ENCODE assay signal across 10 cellular contexts in the genomic region with DNA sequence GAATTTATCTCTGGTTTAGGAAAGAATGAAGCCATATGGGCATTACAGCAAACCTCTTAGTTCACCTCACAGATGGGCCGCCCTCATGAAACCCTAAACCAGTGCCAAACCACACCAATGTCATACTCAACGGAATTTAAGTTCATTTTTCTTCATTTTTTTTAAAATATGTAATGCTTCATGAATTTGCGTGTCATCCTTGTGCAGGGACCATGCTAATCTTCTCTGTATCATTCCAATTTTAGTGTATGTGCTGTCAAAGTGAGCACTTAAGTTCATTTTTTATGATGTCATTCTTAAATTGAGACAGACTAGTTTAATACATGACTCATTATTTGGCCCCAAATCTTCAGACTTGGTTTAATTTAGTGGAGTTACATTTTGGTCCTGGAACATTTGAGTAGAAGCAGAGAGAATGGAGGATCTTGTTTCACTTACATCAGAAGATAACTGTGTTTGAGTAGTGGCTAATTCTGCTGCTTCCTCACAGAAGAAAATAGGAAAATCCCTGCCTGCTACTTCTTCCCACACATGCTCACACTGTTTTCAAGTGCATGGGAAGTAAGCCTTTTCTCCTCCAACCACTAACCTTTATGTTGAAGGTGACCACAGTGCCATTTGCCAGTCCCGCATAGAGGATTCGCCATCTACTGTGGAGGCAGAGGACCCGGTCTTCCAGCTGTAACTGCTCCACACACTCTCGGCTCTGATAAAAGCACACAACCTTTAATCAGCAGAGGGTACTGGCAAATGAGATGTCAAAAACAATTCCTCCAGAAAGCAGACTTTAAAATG.
DNase-seq lines count a peak whose midpoint lies in the region; ATAC-seq and TF ChIP-seq lines count a peak whose summit lies in the region.
"Had no signal": no experiment of that assay in that cellular context is flagged by ENCODE, and none has a peak within 500 bp of the region (broad histone marks: within the 10 kb centered on the region; RNA-seq: fewer than 3 reads in every experiment).

No MANE protein-coding gene starts in this region.

- DNase-seq in AG08395 (ENCODE audit: low spot score) (peak; percentile 80), HFF-Myc (ENCODE audit: extremely low read depth, low read depth) (peak; percentile 52), astrocyte of the cerebellum (ENCODE audit: low read depth) (peak; percentile 75), kidney tubule cell (ENCODE audit: low spot score) (peak; percentile 27), progenitor cell of endocrine pancreas (ENCODE audit: low spot score, unreplicated experiment) (no peak), HEK293T (ENCODE audit: extremely low spot score) (no peak)
- DNase-seq: CD4-positive, alpha-beta memory T cell; NCI-H2081 had no signal

- POLR2A ChIA-PET in HEK293T (lab: Yijun Ruan, JAX): no interaction called here

- in situ Hi-C loops in astrocyte of the cerebellum (cut with HindIII; ENCODE audit: low sequenced_read_pairs): loop anchor here (25.0 kb wide), 2 partner anchors 165 to 265 kb away; partner anchors contain the start of genes GANC, PLA2G4F and TMEM87A

- no peak overlapping the region for H3K27ac Mint-ChIP-seq in progenitor cell of endocrine pancreas

- no peak for TF ChIP-seq EP300 in gastroesophageal sphincter (IDR thresholded peaks at IDR 0.05)

- H3K9me3 Mint-ChIP-seq in progenitor cell of endocrine pancreas (ENCODE audit: low read depth): no peaks in the 10 kb centered on the region
- H3K9me3 Mint-ChIP-seq: CD4-positive, alpha-beta memory T cell had no signal

- H3K4me3 Mint-ChIP-seq in progenitor cell of endocrine pancreas (ENCODE audit: low read depth): no peak overlapping the region
- H3K4me3 Mint-ChIP-seq: CD4-positive, alpha-beta memory T cell had no signal

- WGBS in gastroesophageal sphincter (ENCODE audit: low coverage in 1 of 2), 2 donors: 66 to 76% methylated on average over 7 of the region's 7 CpGs

- H3K4me3 ChIP-seq in HFF-Myc (replicated peaks; ENCODE audit: low read depth, low read length) (no peak overlapping the region), astrocyte of the cerebellum (ENCODE audit: low read depth, low read length) (no peak overlapping the region), gastroesophageal sphincter (no peak overlapping the region)

- no peak for TF ChIP-seq POLR2A in gastroesophageal sphincter (IDR thresholded peaks at IDR 0.05)

- ATAC-seq in gastroesophageal sphincter (no peak), GM21619 (IDR thresholded peaks at IDR 0.05; ENCODE audit: unreplicated experiment) (no peak)

- CTCF ChIA-PET in HEK293T (lab: Yijun Ruan, JAX): no interaction called here

- peaks cover 12 to 100% of the 10 kb centered on the region in 2 donors for H3K36me3 ChIP-seq in gastroesophageal sphincter

- H3K27ac ChIP-seq in gastroesophageal sphincter: no peak overlapping the region

- no peaks in the 10 kb centered on the region for H3K4me1 ChIP-seq in gastroesophageal sphincter

- H3K27me3 ChIP-seq in gastroesophageal sphincter: no peaks in the 10 kb centered on the region

- no peaks in the 10 kb centered on the region for H3K4me1 Mint-ChIP-seq in progenitor cell of endocrine pancreas (ENCODE audit: low read depth)
- H3K4me1 Mint-ChIP-seq: CD4-positive, alpha-beta memory T cell had no signal

- peaks cover 19% of the 10 kb centered on the region for H3K36me3 Mint-ChIP-seq in progenitor cell of endocrine pancreas (ENCODE audit: insufficient read depth)

- TF ChIP-seq CTCF in HFF-Myc (IDR thresholded peaks at IDR 0.05; ENCODE audit: low read depth, low read length, missing control alignments) (no peak), astrocyte of the cerebellum (IDR thresholded peaks at IDR 0.05; ENCODE audit: low read depth, low read length, missing control alignments) (no peak), gastroesophageal sphincter (IDR thresholded peaks at IDR 0.05) (no peak), progenitor cell of endocrine pancreas (IDR thresholded peaks at IDR 0.05; ENCODE audit: unreplicated experiment) (no peak)

- H3K9me3 ChIP-seq in gastroesophageal sphincter: no peaks in the 10 kb centered on the region

- no peaks in the 10 kb centered on the region for H3K27me3 Mint-ChIP-seq in progenitor cell of endocrine pancreas
- H3K27me3 Mint-ChIP-seq: CD4-positive, alpha-beta memory T cell had no signal

TF ChIP-seq in HEK293T, 16 proteins besides CTCF, POLR2A, EP300 and RAD21:
- TF ChIP-seq SUZ12 (IDR thresholded peaks at IDR 0.05) (no peak), ARNT (IDR thresholded peaks at IDR 0.05) (no peak), NFRKB (IDR thresholded peaks at IDR 0.05) (no peak), FOXA1 (IDR thresholded peaks at IDR 0.05) (no peak), SP1 (IDR thresholded peaks at IDR 0.05) (no peak), FOXK2 (IDR thresholded peaks at IDR 0.05) (no peak), L3MBTL2 (conservative IDR thresholded peaks at IDR 0.05) (no peak), HDGF (IDR thresholded peaks at IDR 0.05; ENCODE audit: borderline replicate concordance) (no peak), BHLHE40 (IDR thresholded peaks at IDR 0.05; ENCODE audit: borderline replicate concordance) (no peak), ELF4 (IDR thresholded peaks at IDR 0.05) (no peak), TARDBP (IDR thresholded peaks at IDR 0.05) (no peak), LEF1 (IDR thresholded peaks at IDR 0.05; ENCODE audit: borderline replicate concordance) (no peak), ZNF384 (IDR thresholded peaks at IDR 0.05) (no peak), CTBP1 (IDR thresholded peaks at IDR 0.05; ENCODE audit: borderline replicate concordance) (no peak), FOXM1 (IDR thresholded peaks at IDR 0.05; ENCODE audit: borderline replicate concordance) (no peak)
- TF ChIP-seq, protein P1, sequence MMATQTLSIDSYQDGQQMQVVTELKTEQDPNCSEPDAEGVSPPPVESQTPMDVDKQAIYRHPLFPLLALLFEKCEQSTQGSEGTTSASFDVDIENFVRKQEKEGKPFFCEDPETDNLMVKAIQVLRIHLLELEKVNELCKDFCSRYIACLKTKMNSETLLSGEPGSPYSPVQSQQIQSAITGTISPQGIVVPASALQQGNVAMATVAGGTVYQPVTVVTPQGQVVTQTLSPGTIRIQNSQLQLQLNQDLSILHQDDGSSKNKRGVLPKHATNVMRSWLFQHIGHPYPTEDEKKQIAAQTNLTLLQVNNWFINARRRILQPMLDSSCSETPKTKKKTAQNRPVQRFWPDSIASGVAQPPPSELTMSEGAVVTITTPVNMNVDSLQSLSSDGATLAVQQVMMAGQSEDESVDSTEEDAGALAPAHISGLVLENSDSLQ (IDR thresholded peaks at IDR 0.05): no peak

Comparison
In these comparisons a context has a peak if more than half of its experiments do, and no peak if none do; other contexts are left out.
1. DNase-seq: peak in AG08395 (single experiment), HFF-Myc (single experiment), astrocyte of the cerebellum (single experiment) and kidney tubule cell (single experiment); none in progenitor cell of endocrine pancreas (single experiment) and HEK293T (single experiment).